7 cellular contexts compared by ENCODE assay signal in the genomic region with DNA sequence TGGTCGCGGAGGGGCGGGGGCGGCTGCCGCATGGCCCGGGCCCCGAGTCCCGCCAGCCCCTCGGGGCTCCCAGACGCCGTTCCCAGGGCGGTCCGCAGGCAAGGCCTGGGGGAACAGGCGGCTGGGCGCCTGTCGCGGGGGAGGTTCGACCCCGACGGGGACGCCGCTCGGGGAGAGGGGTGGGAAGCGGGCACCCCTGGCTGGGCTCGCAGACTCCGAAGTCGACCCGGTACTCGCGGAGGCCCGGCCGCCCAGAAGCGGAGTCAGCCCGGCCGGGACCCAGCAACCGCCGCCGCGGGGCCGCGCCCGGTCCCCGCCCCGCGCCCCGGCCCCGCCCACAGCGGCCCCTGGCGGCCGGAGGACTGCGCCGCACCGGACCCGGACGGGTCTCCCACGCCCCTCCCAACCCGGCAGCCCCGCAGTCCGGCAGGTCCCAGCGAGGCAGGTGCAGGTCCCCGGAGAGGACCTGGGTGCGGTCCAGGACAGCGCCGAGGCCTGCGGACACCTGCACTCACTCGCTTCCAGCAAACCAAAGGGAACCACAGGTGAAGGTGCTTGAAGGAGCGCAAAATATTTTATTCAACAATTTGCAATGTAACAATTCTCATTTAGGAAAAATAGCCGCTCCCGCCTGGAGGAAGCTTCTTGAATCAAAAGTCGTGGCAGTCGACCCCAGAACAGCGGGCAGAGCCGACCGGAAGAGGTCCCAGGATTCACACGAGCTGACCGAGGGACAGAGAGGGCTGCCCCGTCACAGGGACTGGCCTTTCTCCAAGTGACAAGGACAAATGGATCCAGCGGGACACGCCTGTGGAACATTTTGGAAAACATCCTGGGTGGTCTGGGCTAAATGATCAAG. TPM values are rescaled to one million over a fixed set of nuclear protein-coding genes. Genes with fewer than 3 reads are reported as not detected.
DNase-seq lines count a peak whose midpoint lies in the region; ATAC-seq and TF ChIP-seq lines count a peak whose summit lies in the region.

A gene with protein sequence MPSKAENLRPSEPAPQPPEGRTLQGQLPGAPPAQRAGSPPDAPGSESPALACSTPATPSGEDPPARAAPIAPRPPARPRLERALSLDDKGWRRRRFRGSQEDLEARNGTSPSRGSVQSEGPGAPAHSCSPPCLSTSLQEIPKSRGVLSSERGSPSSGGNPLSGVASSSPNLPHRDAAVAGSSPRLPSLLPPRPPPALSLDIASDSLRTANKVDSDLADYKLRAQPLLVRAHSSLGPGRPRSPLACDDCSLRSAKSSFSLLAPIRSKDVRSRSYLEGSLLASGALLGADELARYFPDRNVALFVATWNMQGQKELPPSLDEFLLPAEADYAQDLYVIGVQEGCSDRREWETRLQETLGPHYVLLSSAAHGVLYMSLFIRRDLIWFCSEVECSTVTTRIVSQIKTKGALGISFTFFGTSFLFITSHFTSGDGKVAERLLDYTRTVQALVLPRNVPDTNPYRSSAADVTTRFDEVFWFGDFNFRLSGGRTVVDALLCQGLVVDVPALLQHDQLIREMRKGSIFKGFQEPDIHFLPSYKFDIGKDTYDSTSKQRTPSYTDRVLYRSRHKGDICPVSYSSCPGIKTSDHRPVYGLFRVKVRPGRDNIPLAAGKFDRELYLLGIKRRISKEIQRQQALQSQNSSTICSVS (minus strand): TSS at position 296 of the 859 bp plus-strand sequence. CDS start 426 bp downstream, outside the sequence.

- TF ChIP-seq CTCF in GM13976 (IDR thresholded peaks at IDR 0.05; ENCODE audit: borderline replicate concordance, control extremely low read depth, extremely low read depth, insufficient read depth, missing control alignments): peak; percentile 75

- DNase-seq in GM13976 (ENCODE audit: low spot score) (peak; percentile 97), NCI-H128 (lab: John Stamatoyannopoulos, UW; ENCODE audit: unreplicated experiment) (peak; percentile 28), cerebellum (ENCODE audit: low spot score) (peak; percentile 89), kidney tubule cell (ENCODE audit: low spot score) (peak; percentile 72)
- DNase-seq in activated CD4-positive, CD25-positive, alpha-beta regulatory T cell treated with anti-CD3 and anti-CD28 coated beads, Interleukin-2, amount 50 U/mL, for 72 hours: peak; percentile 95
- peak; percentile 60 to 81 (median 74) for DNase-seq in stimulated activated CD4-positive, alpha-beta T cell treated with anti-CD3 and anti-CD28 coated beads, Interleukin-1b, Interleukin-23, amount 100 ng/mL, for 24 hours (ENCODE audit: low read depth in 4 of 4, low spot score in 1 of 4)

- peak; percentile 55 for ATAC-seq in HG02571 (IDR thresholded peaks at IDR 0.05; ENCODE audit: unreplicated experiment)

- in situ Hi-C loops in GM13976 (cut with MboI; ENCODE audit: low sequenced_read_pairs, unreplicated experiment): no loop called here

RNA-seq across cellular contexts. Expression of the gene that starts here (rescaled TPM):
- 11.1 TPM for total RNA-seq in cerebellum

Comparison
In these comparisons a context has a peak if more than half of its experiments do, and no peak if none do; other contexts are left out.
1. Peak in every context shown above with its lines: DNase-seq and ATAC-seq.
2. DNase-seq: peak in every context shown above with its lines; median percentile 97 in GM13976; 95 in activated CD4-positive, CD25-positive, alpha-beta regulatory T cell treated with anti-CD3 and anti-CD28 coated beads, Interleukin-2, amount 50 U/mL, for 72 hours; 89 in cerebellum; 74 in stimulated activated CD4-positive, alpha-beta T cell treated with anti-CD3 and anti-CD28 coated beads, Interleukin-1b, Interleukin-23, amount 100 ng/mL, for 24 hours; 72 in kidney tubule cell; 28 in NCI-H128.